Comparison of ENCODE assay signal across 18 cellular contexts in genomic region chr4:24395937-24396336, GRCh38.
DNase-seq lines count a peak whose midpoint lies in the region; ATAC-seq, FAIRE-seq and TF ChIP-seq lines count a peak whose summit lies in the region.
"Had no signal": no experiment of that assay in that cellular context is flagged by ENCODE, and none has a peak within 500 bp of the region (broad histone marks: within the 10 kb centered on the region; RNA-seq: fewer than 3 reads in every experiment).

No MANE protein-coding gene starts in this region.

- no peaks in the 10 kb centered on the region for H3K36me3 ChIP-seq in HCT116 (ENCODE audit: control insufficient read depth in 1 of 2, insufficient read depth in 2 of 2, low read length in 2 of 2)
- no peaks in the 10 kb centered on the region for H3K36me3 ChIP-seq in stomach

- H3K4me2 ChIP-seq in HCT116 (ENCODE audit: low read length): no peak overlapping the region
- H3K4me2 ChIP-seq: A549 had no signal

- FAIRE-seq in GM19239 (lab: Jason Lieb, UNC): no peak
- FAIRE-seq: A549, G401.6, GM12892 had no signal

- TF ChIP-seq POLR2A in HCT116 (IDR thresholded peaks at IDR 0.05; ENCODE audit: borderline replicate concordance, extremely low read depth, insufficient read depth, insufficient read length) (no peak), stomach (IDR thresholded peaks at IDR 0.05) (no peak)

- no peaks in the 10 kb centered on the region for H3K4me1 ChIP-seq in HCT116 (ENCODE audit: control insufficient read depth in 1 of 2, insufficient read depth in 2 of 2, low read length in 2 of 2)
- H3K4me1 ChIP-seq in stomach: no peaks in the 10 kb centered on the region
- H3K4me1 ChIP-seq: A549 had no signal

- H3K4me3 Mint-ChIP-seq in WTC11: no peak overlapping the region

- no TSS peak for BruUV-seq in HCT116 (replicated peaks; lab: Mats Ljungman, UMichigan)

- H3K9ac ChIP-seq in HCT116 (ENCODE audit: low read length): no peak overlapping the region
- H3K9ac ChIP-seq: GM23248 had no signal

- H3K27me3 ChIP-seq in HCT116 (ENCODE audit: insufficient read depth, low read length) (no peaks in the 10 kb centered on the region), stomach (no peaks in the 10 kb centered on the region)

- TF ChIP-seq CTCF in C4-2B (conservative IDR thresholded peaks at IDR 0.05) (peak; percentile 22), HCT116 (IDR thresholded peaks at IDR 0.05 in 2 of 3, conservative IDR thresholded peaks at IDR 0.05 in 1 of 3; ENCODE audit: borderline replicate concordance in 1 of 3, insufficient read depth in 1 of 3, low read depth in 2 of 3, low read length in 2 of 3) (peak in 2 of 3 experiments; percentile 28 to 38; a peak in 3 of 6 replicates), WTC11 (IDR thresholded peaks at IDR 0.05) (no peak; the same call in 1 of the 2 replicates), stomach (IDR thresholded peaks at IDR 0.05) (no peak)

- CTCF ChIA-PET in HCT116 (lab: Charles Lee) (no interaction called here), WTC11 (lab: Charles Lee) (interaction anchor here (1.1 kb wide), 1 partner anchor 17 kb away, joined by 3 read pairs; no protein-coding TSS in a partner anchor)

- no peaks in the 10 kb centered on the region for H4K20me1 ChIP-seq in HCT116 (ENCODE audit: insufficient read depth)

- H3K9me3 Mint-ChIP-seq in WTC11: no peaks in the 10 kb centered on the region

- no peaks in the 10 kb centered on the region for H3K36me3 Mint-ChIP-seq in WTC11

- no peak overlapping the region for H3K27ac Mint-ChIP-seq in WTC11

- intact Hi-C loops in HCT116 (cut with micrococcal nuclease): no loop called here
- intact Hi-C loops in stomach (cut with DNase I; ENCODE audit: low total_unique reads): no loop called here

- H3K79me2 ChIP-seq in HCT116 (ENCODE audit: insufficient read depth, low read length): no peaks in the 10 kb centered on the region

- POLR2A ChIA-PET in HCT116 (lab: Charles Lee): no interaction called here
- POLR2A ChIA-PET in WTC11 (lab: Charles Lee): no interaction called here

- H3K9me3 ChIP-seq in HCT116 (ENCODE audit: control insufficient read depth in 1 of 2, insufficient read depth in 1 of 2, low read depth in 1 of 2, low read length in 2 of 2): no peaks in the 10 kb centered on the region
- no peaks in the 10 kb centered on the region for H3K9me3 ChIP-seq in stomach
- H3K9me3 ChIP-seq: A549 had no signal

- H2AFZ ChIP-seq in HCT116 (ENCODE audit: low read depth, low read length, poor library complexity, severe bottlenecking): no peak overlapping the region
- H2AFZ ChIP-seq: GM23248 had no signal

- H3K4me3 ChIP-seq in HCT116 (replicated peaks in 1 of 2; ENCODE audit: low read depth in 1 of 2, low read length in 2 of 2) (no peak overlapping the region), stomach (no peak overlapping the region)
- H3K4me3 ChIP-seq: A549, GM23248 had no signal

- peak; percentile 21; the same call in 1 of the 2 replicates for TF ChIP-seq RAD21 in HCT116 (IDR thresholded peaks at IDR 0.05; ENCODE audit: low read depth)

- H3K27ac ChIP-seq in C4-2B (no peak overlapping the region), HCT116 (ENCODE audit: low read depth, low read length) (no peak overlapping the region), stomach (no peak overlapping the region)
- H3K27ac ChIP-seq: A549, GM23248, RWPE1 had no signal

- WGBS in stomach, 5 donors: 79 to 93% (median 87%) methylated on average over 7 of the region's 7 CpGs

- peaks cover 52% of the 10 kb centered on the region for H3K27me3 Mint-ChIP-seq in WTC11 (ENCODE audit: low read depth)

- H3K4me1 Mint-ChIP-seq in WTC11: peaks cover 4% of the 10 kb centered on the region; the same call in 1 of the 2 replicates

- ATAC-seq in HCT116: peak; percentile 89
- peak; percentile 93 for ATAC-seq in WTC11
- ATAC-seq: A549 had no signal

- TF ChIP-seq EP300 in stomach (IDR thresholded peaks at IDR 0.05): no peak

- RAD21 ChIA-PET in HCT116 (lab: Charles Lee; ENCODE audit: low non-redundant PET in 1 of 2, low total read pairs in 2 of 2, uncharacterized antibody in 2 of 2, unreplicated experiment in 2 of 2): no interaction called here

- no peaks in the 10 kb centered on the region for H3K9me2 ChIP-seq in HCT116 (ENCODE audit: insufficient read depth)

- DNase-seq in HCT116 (ENCODE audit: low read depth, low spot score) (no peak), WTC11 (ENCODE audit: low spot score) (peak; percentile 36), kidney tubule cell (ENCODE audit: low spot score) (peak; percentile 9), stomach (no peak), T-helper 9 cell (no peak), NCI-H2227 (lab: John Stamatoyannopoulos, UW; ENCODE audit: unreplicated experiment) (no peak), GM19239 (ENCODE audit: insufficient read length, low spot score) (no peak)
- DNase-seq: DMS79; GM23248; IMR-90; NCI-H226; NK-92 treated with Interleukin-12 subunit alpha and Interleukin-12 subunit beta, amount 100 ng/mL, for 24 hours; OCI-M1 had no signal

TF ChIP-seq in HCT116, 20 proteins besides CTCF, POLR2A, EP300 and RAD21 (continues in another document):
- TF ChIP-seq EZH2 (IDR thresholded peaks at IDR 0.05) (no peak), REST (IDR thresholded peaks at IDR 0.05; ENCODE audit: low read depth) (no peak), YY1 (IDR thresholded peaks at IDR 0.05; ENCODE audit: extremely low read depth, insufficient replicate concordance, low read depth, low read length) (no peak), CBX3 (IDR thresholded peaks at IDR 0.05; ENCODE audit: low read depth) (no peak), ZNF274 (IDR thresholded peaks at IDR 0.05; ENCODE audit: low read depth, low read length) (no peak), ATF3 (IDR thresholded peaks at IDR 0.05) (no peak), SRF (IDR thresholded peaks at IDR 0.05; ENCODE audit: low read depth) (no peak)

TF ChIP-seq in WTC11, 78 proteins besides CTCF, POLR2A, EP300 and RAD21 (continues in another document):
- no peak for TF ChIP-seq PRRX2 (CRISPR knock-in tag; IDR thresholded peaks at IDR 0.05)
- TF ChIP-seq SMAD3 (CRISPR knock-in tag; IDR thresholded peaks at IDR 0.05; ENCODE audit: borderline replicate concordance): no peak
- no peak for TF ChIP-seq MXD4 (CRISPR knock-in tag; IDR thresholded peaks at IDR 0.05; ENCODE audit: borderline replicate concordance)
- TF ChIP-seq RORB (CRISPR knock-in tag; IDR thresholded peaks at IDR 0.05): no peak
- TF ChIP-seq ZSCAN18 (CRISPR knock-in tag; IDR thresholded peaks at IDR 0.05): no peak
- TF ChIP-seq KAT7 (CRISPR knock-in tag; IDR thresholded peaks at IDR 0.05; ENCODE audit: borderline replicate concordance): no peak
- TF ChIP-seq ARID4B (CRISPR knock-in tag; IDR thresholded peaks at IDR 0.05; ENCODE audit: borderline replicate concordance): no peak
- TF ChIP-seq ZBTB43 (CRISPR knock-in tag; IDR thresholded peaks at IDR 0.05): no peak
- no peak for TF ChIP-seq RELA (CRISPR knock-in tag; IDR thresholded peaks at IDR 0.05; ENCODE audit: borderline replicate concordance)
- no peak for TF ChIP-seq JAZF1 (CRISPR knock-in tag; IDR thresholded peaks at IDR 0.05)
- no peak for TF ChIP-seq ZNF671 (CRISPR knock-in tag; IDR thresholded peaks at IDR 0.05)

Comparison
In these comparisons a context has a peak if more than half of its experiments do, and no peak if none do; other contexts are left out.
1. CTCF ChIP-seq: peak in C4-2B (single experiment) and HCT116 (2 of 3); none in WTC11 (single experiment) and stomach (0 of 7).
2. DNase-seq: peak in WTC11 (single experiment) and kidney tubule cell (single experiment); none in HCT116 (single experiment), stomach (single experiment), T-helper 9 cell (single experiment), NCI-H2227 (single experiment) and GM19239 (single experiment).